Comparison of ENCODE assay signal across 30 cellular contexts in the genomic region with DNA sequence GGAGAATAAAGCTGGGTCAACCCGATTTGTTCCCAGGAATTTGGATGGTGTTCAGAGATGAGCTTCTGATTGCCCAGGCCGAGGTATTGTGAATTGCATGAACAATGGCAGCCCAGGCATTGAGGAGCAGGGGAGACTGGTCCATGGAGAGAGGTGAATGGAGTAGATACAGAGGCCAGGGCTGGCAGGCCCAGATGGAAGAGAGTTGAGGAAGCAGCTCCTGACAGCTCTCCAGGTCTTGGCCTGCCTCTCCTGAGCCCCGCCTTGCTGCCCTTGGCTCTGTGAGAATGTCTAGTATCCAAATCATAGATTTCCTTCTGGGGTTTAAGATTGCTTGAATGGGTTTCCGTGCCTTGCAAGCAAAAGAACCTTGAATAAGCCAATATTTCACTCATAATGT. TPM values are rescaled to one million over a fixed set of nuclear protein-coding genes. Genes with fewer than 3 reads are reported as not detected.
"Had no signal": no experiment of that assay in that cellular context is flagged by ENCODE, and none has a peak within 500 bp of the region (broad histone marks: within the 10 kb centered on the region; RNA-seq: fewer than 3 reads in every experiment).

No MANE protein-coding gene starts in this region.

- H3K9me3 Mint-ChIP-seq: activated CD4-positive, alpha-beta T cell treated with anti-CD3 and anti-CD28 coated beads, Interleukin-2, amount 10 ng/mL, durations not matched to agents 24 days and 14 days; activated CD8-positive, alpha-beta T cell treated with anti-CD3 and anti-CD28 coated beads for 36 hours; activated naive CD4-positive, alpha-beta T cell treated with anti-CD3 and anti-CD28 coated beads, Interleukin-2, amount 50 U/mL, for 72 hours; activated T-helper 2 cell treated with anti-CD3 and anti-CD28 coated beads, Interferon-gamma antibody, Interleukin-2, Interleukin-4, amounts not matched to agents 10 μg/mL and 5 μg/mL and 100 μg/mL, durations not matched to agents 14 hours and 24 hours and 36 hours; central memory CD8-positive, alpha-beta T cell had no signal

- H3K9me3 ChIP-seq: adrenal gland, body of pancreas, breast epithelium, MG63 had no signal

- ATAC-seq: activated CD8-positive, alpha-beta T cell treated with anti-CD3 and anti-CD28 coated beads for 36 hours; activated naive CD4-positive, alpha-beta T cell treated with anti-CD3 and anti-CD28 coated beads, Interleukin-2, amount 50 U/mL, for 72 hours; body of pancreas; Panc1 had no signal

- H3K4me1 Mint-ChIP-seq: activated CD4-positive, alpha-beta T cell treated with anti-CD3 and anti-CD28 coated beads, Interleukin-2, amount 10 ng/mL, durations not matched to agents 24 days and 14 days had no signal

- DNase-seq: activated CD4-positive, alpha-beta T cell treated with anti-CD3 and anti-CD28 coated beads, Interleukin-2, amount 10 ng/mL, durations not matched to agents 24 days and 14 days; activated CD4-positive, alpha-beta T cell treated with anti-CD3 and anti-CD28 coated beads, Interleukin-2, amount 50 U/mL, for 4 hours; activated CD8-positive, alpha-beta T cell treated with anti-CD3 and anti-CD28 coated beads for 36 hours; activated gamma-delta T cell; activated naive CD4-positive, alpha-beta T cell treated with Interleukin-2 at 50 U/mL for 16 hours; activated T-cell treated with anti-CD3 and anti-CD28 coated beads, Interleukin-2, amount 50 U/mL, for 1 hour; adrenal gland; body of pancreas; Karpas-422; KBM-7; MG63; NCI-H1048; NCI-H1105 treated with DMSO at 0.1 percent for 48 hours; NCI-H1436; NCI-H1694; NCI-H1930; NCI-H345; NCI-H524 treated with DMSO at 0.1 percent for 48 hours; SHP77; SJCRH30; T1000 had no signal

- H3K4me3 ChIP-seq: adrenal gland, body of pancreas, breast epithelium, MG63, SJCRH30, SK-N-MC had no signal

- H3K27me3 ChIP-seq: body of pancreas, breast epithelium, MG63, SJCRH30 had no signal

- H3K4me1 ChIP-seq: adrenal gland, body of pancreas, breast epithelium, SJCRH30 had no signal

- H3K27ac ChIP-seq: adrenal gland, body of pancreas, breast epithelium, SJCRH30, SK-N-MC had no signal

- H3K27ac Mint-ChIP-seq: activated CD4-positive, alpha-beta T cell treated with anti-CD3 and anti-CD28 coated beads, Interleukin-2, amount 10 ng/mL, durations not matched to agents 24 days and 14 days; activated CD8-positive, alpha-beta T cell treated with anti-CD3 and anti-CD28 coated beads for 36 hours; activated naive CD4-positive, alpha-beta T cell treated with anti-CD3 and anti-CD28 coated beads, Interleukin-2, amount 50 U/mL, for 72 hours; activated T-helper 2 cell treated with anti-CD3 and anti-CD28 coated beads, Interferon-gamma antibody, Interleukin-2, Interleukin-4, amounts not matched to agents 10 μg/mL and 5 μg/mL and 100 μg/mL, durations not matched to agents 14 hours and 24 hours and 36 hours had no signal

- H3K36me3 Mint-ChIP-seq: activated naive CD4-positive, alpha-beta T cell treated with anti-CD3 and anti-CD28 coated beads, Interleukin-2, amount 50 U/mL, for 72 hours had no signal

- H3K4me3 Mint-ChIP-seq: activated CD4-positive, alpha-beta T cell treated with anti-CD3 and anti-CD28 coated beads, Interleukin-2, amount 10 ng/mL, durations not matched to agents 24 days and 14 days; activated CD8-positive, alpha-beta T cell treated with anti-CD3 and anti-CD28 coated beads for 36 hours; central memory CD8-positive, alpha-beta T cell had no signal

- H3K36me3 ChIP-seq: adrenal gland, breast epithelium, MG63, SJCRH30 had no signal

RNA-seq across cellular contexts. Expression of a gene that starts 11.5 kb away (rescaled TPM):
- total RNA-seq: activated CD8-positive, alpha-beta memory T cell treated with anti-CD3 and anti-CD28 coated beads for 36 hours; activated CD8-positive, alpha-beta T cell treated with anti-CD3 and anti-CD28 coated beads for 36 hours; activated naive CD4-positive, alpha-beta T cell treated with anti-CD3 and anti-CD28 coated beads, Interleukin-2, amount 50 U/mL, for 72 hours; activated T-helper 2 cell treated with anti-CD3 and anti-CD28 coated beads, Interferon-gamma antibody, Interleukin-2, Interleukin-4, amounts not matched to agents 10 μg/mL and 5 μg/mL and 100 μg/mL, durations not matched to agents 14 hours and 24 hours and 36 hours; NCI-H460; T-helper 2 cell treated with Interferon-gamma antibody and Interleukin-4, amounts not matched to agents 100 ng/mL and 5 ng/mL, for 36 hours had no signal
